In the genomic region with DNA sequence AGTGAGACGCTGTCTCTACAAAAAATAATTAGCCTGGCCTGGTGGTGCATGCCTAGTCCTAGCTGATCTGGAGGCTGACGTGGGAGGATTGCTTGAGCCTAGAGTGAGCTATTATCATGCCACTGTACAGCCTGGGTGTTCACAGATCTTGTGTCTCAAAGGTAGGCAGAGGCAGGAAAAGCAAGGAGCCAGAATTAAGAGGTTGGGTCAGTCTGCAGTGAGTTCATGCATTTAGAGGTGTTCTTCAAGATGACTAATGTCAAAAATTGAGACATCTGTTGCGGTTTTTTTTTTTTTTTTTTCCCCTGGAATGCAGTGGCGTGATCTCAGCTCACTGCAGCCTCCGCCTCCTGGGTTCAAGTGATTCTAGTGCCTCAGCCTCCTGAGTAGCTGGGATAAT, we compare ENCODE assay signal across 11 cellular contexts. TPM values are rescaled to one million over a fixed set of nuclear protein-coding genes. Genes with fewer than 3 reads are reported as not detected.
A peak's percentile ranks its signal among the peaks of the same experiment; 100 is the strongest.
DNase-seq lines count a peak whose midpoint lies in the region; ATAC-seq and TF ChIP-seq lines count a peak whose summit lies in the region.
"Had no signal": no experiment of that assay in that cellular context is flagged by ENCODE, and none has a peak within 500 bp of the region (broad histone marks: within the 10 kb centered on the region; RNA-seq: fewer than 3 reads in every experiment).

No MANE protein-coding gene starts in this region.

- peaks cover 52% of the 10 kb centered on the region for H3K36me3 ChIP-seq in CD4-positive, alpha-beta memory T cell (ENCODE audit: insufficient read depth, low read length)
- H3K36me3 ChIP-seq in mesenchymal stem cell (ENCODE audit: control insufficient read depth in 1 of 2, insufficient read depth in 2 of 2, low read depth in 1 of 2, low read length in 2 of 2), result peaks cover 43 to 65% of the 10 kb centered on the region in 2 experiments

- no peak overlapping the region for H3K4me3 ChIP-seq in CD4-positive, alpha-beta memory T cell (ENCODE audit: low read length in 2 of 2)
- no peak overlapping the region for H3K4me3 ChIP-seq in mesenchymal stem cell (ENCODE audit: insufficient read depth in 1 of 2, low read depth in 1 of 2, low read length in 2 of 2)
- H3K4me3 ChIP-seq: prostate gland, thoracic aorta had no signal

- H2BK12ac ChIP-seq in mesenchymal stem cell (ENCODE audit: low read length in 2 of 2), result peak overlapping the region in 1 of 2 experiments; percentile 34

- H2BK5ac ChIP-seq in mesenchymal stem cell (ENCODE audit: low read depth, low read length, poor library complexity, severe bottlenecking), result no peak overlapping the region

- POLR2A ChIA-PET in CD4-positive, alpha-beta memory T cell (lab: Charles Lee; ENCODE audit: partially characterized antibody), result interaction anchor here (0.7 kb wide), 1 partner anchor 15 kb away, joined by 3 read pairs; no protein-coding TSS in a partner anchor
- POLR2A ChIA-PET in activated B cell treated with CpG ODN at 0.5 μM for 24 hours (lab: Charles Lee), result interaction anchor here (0.6 to 0.8 kb wide), 3 partner anchors 34 to 313 kb away, joined by 3 to 4 read pairs (median 3); no protein-coding TSS in a partner anchor

- peak overlapping the region in 6 of 7 donors; percentile 0 to 83 (median 57) for H3K27ac Mint-ChIP-seq in CD4-positive, alpha-beta memory T cell
- peak overlapping the region; percentile 25 for H3K27ac Mint-ChIP-seq in activated B cell treated with CpG ODN at 0.5 μM for 24 hours

- no peak overlapping the region for H3K4ac ChIP-seq in mesenchymal stem cell (ENCODE audit: low read depth in 1 of 2, low read length in 2 of 2)

- intact Hi-C loops in CD4-positive, alpha-beta memory T cell (cut with micrococcal nuclease), result no loop called here
- intact Hi-C loops in activated B cell treated with CpG ODN at 0.5 μM for 24 hours (cut with micrococcal nuclease), result no loop called here

- H3K4me3 Mint-ChIP-seq in CD4-positive, alpha-beta memory T cell, result no peak overlapping the region
- no peak overlapping the region for H3K4me3 Mint-ChIP-seq in activated B cell treated with CpG ODN at 0.5 μM for 24 hours

- peaks cover 28% of the 10 kb centered on the region for H3K4me1 ChIP-seq in CD4-positive, alpha-beta memory T cell (ENCODE audit: insufficient read depth, low read length)
- H3K4me1 ChIP-seq in mesenchymal stem cell (ENCODE audit: control insufficient read depth, insufficient read depth, low read depth, low read length), result peaks cover 10% of the 10 kb centered on the region

- peak overlapping the region in 1 of 2 experiments; percentile 56 for H3K18ac ChIP-seq in mesenchymal stem cell (ENCODE audit: low read depth in 1 of 2, low read length in 2 of 2)

- no peaks in the 10 kb centered on the region for H3K27me3 Mint-ChIP-seq in CD4-positive, alpha-beta memory T cell
- no peaks in the 10 kb centered on the region for H3K27me3 Mint-ChIP-seq in activated B cell treated with CpG ODN at 0.5 μM for 24 hours

- peaks cover 32 to 61% of the 10 kb centered on the region in 2 donors for H3K36me3 Mint-ChIP-seq in CD4-positive, alpha-beta memory T cell
- H3K36me3 Mint-ChIP-seq in activated B cell treated with CpG ODN at 0.5 μM for 24 hours (ENCODE audit: low read depth), result peaks cover 71% of the 10 kb centered on the region

- H2AFZ ChIP-seq in mesenchymal stem cell (ENCODE audit: low read depth, low read length), result no peak overlapping the region

- no peaks in the 10 kb centered on the region for H3K9me3 Mint-ChIP-seq in CD4-positive, alpha-beta memory T cell
- H3K9me3 Mint-ChIP-seq in activated B cell treated with CpG ODN at 0.5 μM for 24 hours, result no peaks in the 10 kb centered on the region

- peak; percentile 9 for TF ChIP-seq POLR2A in GM19099 (IDR thresholded peaks at IDR 0.05; ENCODE audit: extremely low read depth, insufficient read length, low read depth)

- H4K8ac ChIP-seq in mesenchymal stem cell (ENCODE audit: low read length), result peak overlapping the region; percentile 12

- no peak for TF ChIP-seq CTCF in activated B cell treated with CpG ODN at 0.5 μM for 24 hours (IDR thresholded peaks at IDR 0.05)

- no peaks in the 10 kb centered on the region for H3K27me3 ChIP-seq in CD4-positive, alpha-beta memory T cell (ENCODE audit: insufficient read depth, low read length)
- H3K27me3 ChIP-seq in mesenchymal stem cell (ENCODE audit: control insufficient read depth in 1 of 2, insufficient read depth in 1 of 2, low read length in 2 of 2), result no peaks in the 10 kb centered on the region

- H3K14ac ChIP-seq in mesenchymal stem cell (ENCODE audit: low read length in 2 of 2), result no peak overlapping the region

- 67% methylated on average over 5 of the region's 5 CpGs for WGBS in mesenchymal stem cell

- H2BK15ac ChIP-seq in mesenchymal stem cell (ENCODE audit: low read depth, poor library complexity, severe bottlenecking), result no peak overlapping the region

- peaks cover 16 to 51% (median 32%) of the 10 kb centered on the region in 4 donors for H3K4me1 Mint-ChIP-seq in CD4-positive, alpha-beta memory T cell
- peaks cover 34% of the 10 kb centered on the region for H3K4me1 Mint-ChIP-seq in activated B cell treated with CpG ODN at 0.5 μM for 24 hours

- CTCF ChIA-PET in CD4-positive, alpha-beta memory T cell (lab: Charles Lee; ENCODE audit: partially characterized antibody), result interaction anchor here (0.6 kb wide), 1 partner anchor 57 kb away, joined by 3 read pairs; no protein-coding TSS in a partner anchor
- CTCF ChIA-PET in activated B cell treated with CpG ODN at 0.5 μM for 24 hours (lab: Charles Lee), result interaction anchor here (1.2 kb wide), 1 partner anchor 46 kb away, joined by 3 read pairs; the partner anchor contains the start of gene H2AZ2

- no peak for ATAC-seq in activated B cell treated with CpG ODN at 0.5 μM for 24 hours (ENCODE audit: low read depth)
- ATAC-seq: left lobe of liver had no signal

- H3K27ac ChIP-seq in CD4-positive, alpha-beta memory T cell (ENCODE audit: low read depth, low read length), result no peak overlapping the region
- H3K27ac ChIP-seq in mesenchymal stem cell (ENCODE audit: low read length, poor library complexity, severe bottlenecking), result peak overlapping the region; percentile 61
- H3K27ac ChIP-seq: prostate gland, thoracic aorta had no signal

- no peak overlapping the region for H4K91ac ChIP-seq in mesenchymal stem cell (ENCODE audit: low read length)

- H3K9ac ChIP-seq in mesenchymal stem cell (ENCODE audit: low read length), result peak overlapping the region; percentile 15

- no peak overlapping the region for H2AK5ac ChIP-seq in mesenchymal stem cell (ENCODE audit: low read length, severe bottlenecking)

- H3K4me2 ChIP-seq in mesenchymal stem cell (ENCODE audit: low read length, poor library complexity, severe bottlenecking), result no peak overlapping the region

- no peak for DNase-seq in CD4-positive, alpha-beta memory T cell
- no peak for DNase-seq in activated B cell treated with CpG ODN at 0.5 μM for 24 hours
- peak; percentile 43 for DNase-seq in mesenchymal stem cell
- DNase-seq in stimulated activated CD4-positive, alpha-beta T cell treated with anti-CD3 and anti-CD28 coated beads, Interleukin-1b, Interleukin-23, amount 100 ng/mL, for 48 hours, result no peak
- DNase-seq in GDM1 (lab: John Stamatoyannopoulos, UW), result no peak
- DNase-seq in amniotic stem cell (lab: John Stamatoyannopoulos, UW), result no peak
- DNase-seq: NCI-H526 had no signal

- no peak overlapping the region for H2BK120ac ChIP-seq in mesenchymal stem cell (ENCODE audit: low read depth, low read length)

- peak overlapping the region in 1 of 2 experiments; percentile 92 for H3K23ac ChIP-seq in mesenchymal stem cell (ENCODE audit: low read length in 2 of 2)

- peaks cover 10% of the 10 kb centered on the region for H3K79me1 ChIP-seq in mesenchymal stem cell (replicated peaks; ENCODE audit: low read length, poor library complexity, severe bottlenecking)

- H3K9me3 ChIP-seq in CD4-positive, alpha-beta memory T cell (ENCODE audit: control insufficient read depth in 1 of 2, low read length in 2 of 2), result no peaks in the 10 kb centered on the region
- no peaks in the 10 kb centered on the region for H3K9me3 ChIP-seq in mesenchymal stem cell (ENCODE audit: control insufficient read depth, low read length)
- H3K9me3 ChIP-seq: prostate gland, thoracic aorta had no signal

RNA-seq across cellular contexts. Expression of gene PPIA, which starts 5.4 kb away (rescaled TPM):
- total RNA-seq in CD4-positive, alpha-beta memory T cell, result 100 to 1,000 TPM; 677 to 707 TPM
- polyA plus RNA-seq in CD4-positive, alpha-beta memory T cell, result 1,000 to 10,000 TPM; 2,815 to 3,590 TPM
- 1,411 and 1,534 TPM in 2 replicates for total RNA-seq in activated B cell treated with CpG ODN at 0.5 μM for 24 hours
- 2,030 TPM for polyA plus RNA-seq in mesenchymal stem cell (2013, experiment 1 of 2)
- polyA plus RNA-seq in mesenchymal stem cell (2013, experiment 2 of 2), result 2,181 TPM

RNA-seq across cellular contexts. Expression of gene H2AZ2, which starts 46.0 kb away (rescaled TPM):
- 100 to 1,000 TPM; 168 to 169 TPM for total RNA-seq in CD4-positive, alpha-beta memory T cell
- 100 to 1,000 TPM; 231 to 236 TPM for polyA plus RNA-seq in CD4-positive, alpha-beta memory T cell
- 111 and 115 TPM in 2 replicates for total RNA-seq in activated B cell treated with CpG ODN at 0.5 μM for 24 hours
- 103 TPM for polyA plus RNA-seq in mesenchymal stem cell (2013, experiment 1 of 2)
- polyA plus RNA-seq in mesenchymal stem cell (2013, experiment 2 of 2), result 102 TPM

RNA-seq across cellular contexts. Expression of gene ZMIZ2, which starts 53.2 kb away (rescaled TPM):
- 100 to 1,000 TPM; 169 to 170 TPM for total RNA-seq in CD4-positive, alpha-beta memory T cell
- 10 to 100 TPM in 1 of 2 donors, 1 to 10 TPM in 1; 1.1 to 12.1 TPM for polyA plus RNA-seq in CD4-positive, alpha-beta memory T cell
- 378 and 440 TPM in 2 replicates for total RNA-seq in activated B cell treated with CpG ODN at 0.5 μM for 24 hours
- 38.9 TPM for polyA plus RNA-seq in mesenchymal stem cell (2013, experiment 1 of 2)
- 36.0 TPM for polyA plus RNA-seq in mesenchymal stem cell (2013, experiment 2 of 2)
